ENCODE assay signal across 1 cellular context in the genomic region with DNA sequence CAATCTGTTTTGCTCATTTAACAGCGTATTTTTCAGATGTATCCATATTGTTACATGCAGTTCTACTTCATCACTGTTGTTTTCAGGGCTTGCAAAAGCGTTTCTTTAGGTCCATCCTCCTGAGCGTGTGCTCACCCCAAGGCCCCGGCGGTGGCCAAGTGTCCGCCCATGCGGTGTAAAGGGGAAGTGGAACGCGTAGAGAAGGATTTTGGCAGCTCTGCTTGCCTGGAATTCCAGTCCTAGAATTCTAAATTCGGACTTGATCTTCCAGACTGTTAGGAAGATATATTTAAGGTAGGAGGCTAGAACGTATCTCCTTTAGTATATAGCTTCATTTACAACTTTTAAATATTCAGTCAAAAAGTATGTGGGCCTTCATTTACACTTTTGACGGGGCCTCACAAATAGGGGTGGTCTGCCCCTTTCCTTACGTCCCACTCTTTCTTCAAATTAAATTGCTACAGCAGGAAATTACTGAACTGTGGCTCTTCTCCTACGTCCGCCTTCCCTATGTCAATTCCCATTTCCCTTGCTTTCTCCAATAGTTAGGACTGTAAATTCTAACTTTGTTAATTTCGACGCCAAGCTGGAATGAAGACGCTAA.
TF ChIP-seq lines count a peak whose summit lies in the region.

No MANE protein-coding gene starts in this region.

TF ChIP-seq in K562, 482 proteins besides CTCF, POLR2A, EP300 and RAD21 (continued from another document):
- TF ChIP-seq, protein P1, sequence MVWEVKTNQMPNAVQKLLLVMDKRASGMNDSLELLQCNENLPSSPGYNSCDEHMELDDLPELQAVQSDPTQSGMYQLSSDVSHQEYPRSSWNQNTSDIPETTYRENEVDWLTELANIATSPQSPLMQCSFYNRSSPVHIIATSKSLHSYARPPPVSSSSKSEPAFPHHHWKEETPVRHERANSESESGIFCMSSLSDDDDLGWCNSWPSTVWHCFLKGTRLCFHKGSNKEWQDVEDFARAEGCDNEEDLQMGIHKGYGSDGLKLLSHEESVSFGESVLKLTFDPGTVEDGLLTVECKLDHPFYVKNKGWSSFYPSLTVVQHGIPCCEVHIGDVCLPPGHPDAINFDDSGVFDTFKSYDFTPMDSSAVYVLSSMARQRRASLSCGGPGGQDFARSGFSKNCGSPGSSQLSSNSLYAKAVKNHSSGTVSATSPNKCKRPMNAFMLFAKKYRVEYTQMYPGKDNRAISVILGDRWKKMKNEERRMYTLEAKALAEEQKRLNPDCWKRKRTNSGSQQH (CRISPR knock-in tag; IDR thresholded peaks at IDR 0.05) = 0 out of 2 replicates have a peak, but pooled peaks have one; percentile 40
- TF ChIP-seq, protein P2, sequence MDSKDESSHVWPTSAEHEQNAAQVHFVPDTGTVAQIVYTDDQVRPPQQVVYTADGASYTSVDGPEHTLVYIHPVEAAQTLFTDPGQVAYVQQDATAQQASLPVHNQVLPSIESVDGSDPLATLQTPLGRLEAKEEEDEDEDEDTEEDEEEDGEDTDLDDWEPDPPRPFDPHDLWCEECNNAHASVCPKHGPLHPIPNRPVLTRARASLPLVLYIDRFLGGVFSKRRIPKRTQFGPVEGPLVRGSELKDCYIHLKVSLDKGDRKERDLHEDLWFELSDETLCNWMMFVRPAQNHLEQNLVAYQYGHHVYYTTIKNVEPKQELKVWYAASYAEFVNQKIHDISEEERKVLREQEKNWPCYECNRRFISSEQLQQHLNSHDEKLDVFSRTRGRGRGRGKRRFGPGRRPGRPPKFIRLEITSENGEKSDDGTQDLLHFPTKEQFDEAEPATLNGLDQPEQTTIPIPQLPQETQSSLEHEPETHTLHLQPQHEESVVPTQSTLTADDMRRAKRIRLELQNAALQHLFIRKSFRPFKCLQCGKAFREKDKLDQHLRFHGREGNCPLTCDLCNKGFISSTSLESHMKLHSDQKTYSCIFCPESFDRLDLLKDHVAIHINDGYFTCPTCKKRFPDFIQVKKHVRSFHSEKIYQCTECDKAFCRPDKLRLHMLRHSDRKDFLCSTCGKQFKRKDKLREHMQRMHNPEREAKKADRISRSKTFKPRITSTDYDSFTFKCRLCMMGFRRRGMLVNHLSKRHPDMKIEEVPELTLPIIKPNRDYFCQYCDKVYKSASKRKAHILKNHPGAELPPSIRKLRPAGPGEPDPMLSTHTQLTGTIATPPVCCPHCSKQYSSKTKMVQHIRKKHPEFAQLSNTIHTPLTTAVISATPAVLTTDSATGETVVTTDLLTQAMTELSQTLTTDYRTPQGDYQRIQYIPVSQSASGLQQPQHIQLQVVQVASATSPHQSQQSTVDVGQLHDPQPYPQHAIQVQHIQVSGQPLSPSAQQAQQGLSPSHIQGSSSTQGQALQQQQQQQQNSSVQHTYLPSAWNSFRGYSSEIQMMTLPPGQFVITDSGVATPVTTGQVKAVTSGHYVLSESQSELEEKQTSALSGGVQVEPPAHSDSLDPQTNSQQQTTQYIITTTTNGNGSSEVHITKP (IDR thresholded peaks at IDR 0.05; ENCODE audit: partially characterized antibody) = peak; percentile 16
- TF ChIP-seq, protein P3, sequence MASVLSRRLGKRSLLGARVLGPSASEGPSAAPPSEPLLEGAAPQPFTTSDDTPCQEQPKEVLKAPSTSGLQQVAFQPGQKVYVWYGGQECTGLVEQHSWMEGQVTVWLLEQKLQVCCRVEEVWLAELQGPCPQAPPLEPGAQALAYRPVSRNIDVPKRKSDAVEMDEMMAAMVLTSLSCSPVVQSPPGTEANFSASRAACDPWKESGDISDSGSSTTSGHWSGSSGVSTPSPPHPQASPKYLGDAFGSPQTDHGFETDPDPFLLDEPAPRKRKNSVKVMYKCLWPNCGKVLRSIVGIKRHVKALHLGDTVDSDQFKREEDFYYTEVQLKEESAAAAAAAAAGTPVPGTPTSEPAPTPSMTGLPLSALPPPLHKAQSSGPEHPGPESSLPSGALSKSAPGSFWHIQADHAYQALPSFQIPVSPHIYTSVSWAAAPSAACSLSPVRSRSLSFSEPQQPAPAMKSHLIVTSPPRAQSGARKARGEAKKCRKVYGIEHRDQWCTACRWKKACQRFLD (CRISPR knock-in tag; IDR thresholded peaks at IDR 0.05) = peak; percentile 53; the same call in 1 of the 2 replicates
- TF ChIP-seq NFRKB (IDR thresholded peaks at IDR 0.05; ENCODE audit: low read depth) (peak; percentile 62; the same call in 1 of the 2 replicates), FOXK2 (conservative IDR thresholded peaks at IDR 0.05 in 1 of 2, IDR thresholded peaks at IDR 0.05 in 1 of 2; ENCODE audit: low read depth in 2 of 2) (peak in 1 of 2 experiments; percentile 29; a peak in 1 of 4 replicates), MCM2 (IDR thresholded peaks at IDR 0.05; ENCODE audit: low read depth) (no peak), RBM34 (IDR thresholded peaks at IDR 0.05; ENCODE audit: borderline replicate concordance, insufficient read depth, low read length) (no peak), RBBP5 (IDR thresholded peaks at IDR 0.05; ENCODE audit: borderline replicate concordance, insufficient read depth, low read length, poor library complexity, severe bottlenecking) (peak; percentile 45), ELF4 (CRISPR knock-in tag; IDR thresholded peaks at IDR 0.05) (no peak), CEBPG (CRISPR knock-in tag; IDR thresholded peaks at IDR 0.05) (no peak), CEBPG (tag; conservative IDR thresholded peaks at IDR 0.05 in 1 of 2, IDR thresholded peaks at IDR 0.05 in 1 of 2) (no peak), MAFK (IDR thresholded peaks at IDR 0.05; ENCODE audit: low read length) (no peak), POLR2H (tag; IDR thresholded peaks at IDR 0.05; ENCODE audit: low read depth) (peak; percentile 6), BACH1 (tag; IDR thresholded peaks at IDR 0.05) (0 out of 2 replicates have a peak, but pooled peaks have one; percentile 54), ARNT (IDR thresholded peaks at IDR 0.05) (no peak), SPI1 (IDR thresholded peaks at IDR 0.05; ENCODE audit: borderline replicate concordance, low read depth, low read length) (peak; percentile 98), ZNF3 (CRISPR knock-in tag; IDR thresholded peaks at IDR 0.05) (no peak), PHF8 (IDR thresholded peaks at IDR 0.05; ENCODE audit: borderline replicate concordance, low read length) (peak; percentile 17; the same call in 1 of the 2 replicates), CREM (IDR thresholded peaks at IDR 0.05; ENCODE audit: low read depth) (0 out of 2 replicates have a peak, but pooled peaks have one; percentile 36), YY1 (IDR thresholded peaks at IDR 0.05; ENCODE audit: borderline replicate concordance in 1 of 3, control insufficient read depth in 1 of 3, extremely low read depth in 1 of 3, insufficient read depth in 3 of 3, insufficient read length in 1 of 3, insufficient replicate concordance in 2 of 3, low read depth in 1 of 3, low read length in 2 of 3) (peak in 1 of 3 experiments; percentile 65), ZNF644 (tag; IDR thresholded peaks at IDR 0.05; ENCODE audit: low read depth) (0 out of 2 replicates have a peak, but pooled peaks have one; percentile 45), CBX8 (IDR thresholded peaks at IDR 0.05; ENCODE audit: borderline replicate concordance, extremely low read depth, low read depth, low read length, poor library complexity, severe bottlenecking) (no peak)
- TF ChIP-seq, protein P4, sequence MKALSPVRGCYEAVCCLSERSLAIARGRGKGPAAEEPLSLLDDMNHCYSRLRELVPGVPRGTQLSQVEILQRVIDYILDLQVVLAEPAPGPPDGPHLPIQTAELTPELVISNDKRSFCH (CRISPR knock-in tag; IDR thresholded peaks at IDR 0.05) = no peak
- TF ChIP-seq, protein P4 (tag; IDR thresholded peaks at IDR 0.05) = peak; percentile 51
- TF ChIP-seq, protein P5, sequence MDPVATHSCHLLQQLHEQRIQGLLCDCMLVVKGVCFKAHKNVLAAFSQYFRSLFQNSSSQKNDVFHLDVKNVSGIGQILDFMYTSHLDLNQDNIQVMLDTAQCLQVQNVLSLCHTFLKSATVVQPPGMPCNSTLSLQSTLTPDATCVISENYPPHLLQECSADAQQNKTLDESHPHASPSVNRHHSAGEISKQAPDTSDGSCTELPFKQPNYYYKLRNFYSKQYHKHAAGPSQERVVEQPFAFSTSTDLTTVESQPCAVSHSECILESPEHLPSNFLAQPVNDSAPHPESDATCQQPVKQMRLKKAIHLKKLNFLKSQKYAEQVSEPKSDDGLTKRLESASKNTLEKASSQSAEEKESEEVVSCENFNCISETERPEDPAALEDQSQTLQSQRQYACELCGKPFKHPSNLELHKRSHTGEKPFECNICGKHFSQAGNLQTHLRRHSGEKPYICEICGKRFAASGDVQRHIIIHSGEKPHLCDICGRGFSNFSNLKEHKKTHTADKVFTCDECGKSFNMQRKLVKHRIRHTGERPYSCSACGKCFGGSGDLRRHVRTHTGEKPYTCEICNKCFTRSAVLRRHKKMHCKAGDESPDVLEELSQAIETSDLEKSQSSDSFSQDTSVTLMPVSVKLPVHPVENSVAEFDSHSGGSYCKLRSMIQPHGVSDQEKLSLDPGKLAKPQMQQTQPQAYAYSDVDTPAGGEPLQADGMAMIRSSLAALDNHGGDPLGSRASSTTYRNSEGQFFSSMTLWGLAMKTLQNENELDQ (CRISPR knock-in tag; IDR thresholded peaks at IDR 0.05; ENCODE audit: borderline replicate concordance) = no peak
- TF ChIP-seq, protein P6, sequence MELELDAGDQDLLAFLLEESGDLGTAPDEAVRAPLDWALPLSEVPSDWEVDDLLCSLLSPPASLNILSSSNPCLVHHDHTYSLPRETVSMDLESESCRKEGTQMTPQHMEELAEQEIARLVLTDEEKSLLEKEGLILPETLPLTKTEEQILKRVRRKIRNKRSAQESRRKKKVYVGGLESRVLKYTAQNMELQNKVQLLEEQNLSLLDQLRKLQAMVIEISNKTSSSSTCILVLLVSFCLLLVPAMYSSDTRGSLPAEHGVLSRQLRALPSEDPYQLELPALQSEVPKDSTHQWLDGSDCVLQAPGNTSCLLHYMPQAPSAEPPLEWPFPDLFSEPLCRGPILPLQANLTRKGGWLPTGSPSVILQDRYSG (tag; conservative IDR thresholded peaks at IDR 0.05; ENCODE audit: low read depth) = no peak
- TF ChIP-seq, protein P7, sequence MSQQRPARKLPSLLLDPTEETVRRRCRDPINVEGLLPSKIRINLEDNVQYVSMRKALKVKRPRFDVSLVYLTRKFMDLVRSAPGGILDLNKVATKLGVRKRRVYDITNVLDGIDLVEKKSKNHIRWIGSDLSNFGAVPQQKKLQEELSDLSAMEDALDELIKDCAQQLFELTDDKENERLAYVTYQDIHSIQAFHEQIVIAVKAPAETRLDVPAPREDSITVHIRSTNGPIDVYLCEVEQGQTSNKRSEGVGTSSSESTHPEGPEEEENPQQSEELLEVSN (IDR thresholded peaks at IDR 0.05; ENCODE audit: borderline replicate concordance in 1 of 2, extremely low read depth in 1 of 2, insufficient read depth in 1 of 2, insufficient read length in 1 of 2, low read depth in 1 of 2, low read length in 1 of 2, poor library complexity in 1 of 2, severe bottlenecking in 1 of 2) = peak in 1 of 2 experiments; percentile 66
- TF ChIP-seq, protein P8, sequence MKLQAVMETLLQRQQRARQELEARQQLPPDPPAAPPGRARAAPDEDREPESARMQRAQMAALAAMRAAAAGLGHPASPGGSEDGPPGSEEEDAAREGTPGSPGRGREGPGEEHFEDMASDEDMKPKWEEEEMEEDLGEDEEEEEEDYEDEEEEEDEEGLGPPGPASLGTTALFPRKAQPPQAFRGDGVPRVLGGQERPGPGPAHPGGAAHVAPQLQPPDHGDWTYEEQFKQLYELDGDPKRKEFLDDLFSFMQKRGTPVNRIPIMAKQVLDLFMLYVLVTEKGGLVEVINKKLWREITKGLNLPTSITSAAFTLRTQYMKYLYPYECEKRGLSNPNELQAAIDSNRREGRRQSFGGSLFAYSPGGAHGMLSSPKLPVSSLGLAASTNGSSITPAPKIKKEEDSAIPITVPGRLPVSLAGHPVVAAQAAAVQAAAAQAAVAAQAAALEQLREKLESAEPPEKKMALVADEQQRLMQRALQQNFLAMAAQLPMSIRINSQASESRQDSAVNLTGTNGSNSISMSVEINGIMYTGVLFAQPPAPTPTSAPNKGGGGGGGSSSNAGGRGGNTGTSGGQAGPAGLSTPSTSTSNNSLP (IDR thresholded peaks at IDR 0.05; ENCODE audit: borderline replicate concordance, low read depth, low read length) = no peak
- TF ChIP-seq, protein P9, sequence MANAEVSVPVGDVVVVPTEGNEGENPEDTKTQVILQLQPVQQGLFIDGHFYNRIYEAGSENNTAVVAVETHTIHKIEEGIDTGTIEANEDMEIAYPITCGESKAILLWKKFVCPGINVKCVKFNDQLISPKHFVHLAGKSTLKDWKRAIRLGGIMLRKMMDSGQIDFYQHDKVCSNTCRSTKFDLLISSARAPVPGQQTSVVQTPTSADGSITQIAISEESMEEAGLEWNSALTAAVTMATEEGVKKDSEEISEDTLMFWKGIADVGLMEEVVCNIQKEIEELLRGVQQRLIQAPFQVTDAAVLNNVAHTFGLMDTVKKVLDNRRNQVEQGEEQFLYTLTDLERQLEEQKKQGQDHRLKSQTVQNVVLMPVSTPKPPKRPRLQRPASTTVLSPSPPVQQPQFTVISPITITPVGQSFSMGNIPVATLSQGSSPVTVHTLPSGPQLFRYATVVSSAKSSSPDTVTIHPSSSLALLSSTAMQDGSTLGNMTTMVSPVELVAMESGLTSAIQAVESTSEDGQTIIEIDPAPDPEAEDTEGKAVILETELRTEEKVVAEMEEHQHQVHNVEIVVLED (CRISPR knock-in tag; IDR thresholded peaks at IDR 0.05) = no peak
- TF ChIP-seq, protein P10, sequence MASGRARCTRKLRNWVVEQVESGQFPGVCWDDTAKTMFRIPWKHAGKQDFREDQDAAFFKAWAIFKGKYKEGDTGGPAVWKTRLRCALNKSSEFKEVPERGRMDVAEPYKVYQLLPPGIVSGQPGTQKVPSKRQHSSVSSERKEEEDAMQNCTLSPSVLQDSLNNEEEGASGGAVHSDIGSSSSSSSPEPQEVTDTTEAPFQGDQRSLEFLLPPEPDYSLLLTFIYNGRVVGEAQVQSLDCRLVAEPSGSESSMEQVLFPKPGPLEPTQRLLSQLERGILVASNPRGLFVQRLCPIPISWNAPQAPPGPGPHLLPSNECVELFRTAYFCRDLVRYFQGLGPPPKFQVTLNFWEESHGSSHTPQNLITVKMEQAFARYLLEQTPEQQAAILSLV (tag; IDR thresholded peaks at IDR 0.05) = no peak
